ENCODE assay signal across 18 cellular contexts in the genomic region with DNA sequence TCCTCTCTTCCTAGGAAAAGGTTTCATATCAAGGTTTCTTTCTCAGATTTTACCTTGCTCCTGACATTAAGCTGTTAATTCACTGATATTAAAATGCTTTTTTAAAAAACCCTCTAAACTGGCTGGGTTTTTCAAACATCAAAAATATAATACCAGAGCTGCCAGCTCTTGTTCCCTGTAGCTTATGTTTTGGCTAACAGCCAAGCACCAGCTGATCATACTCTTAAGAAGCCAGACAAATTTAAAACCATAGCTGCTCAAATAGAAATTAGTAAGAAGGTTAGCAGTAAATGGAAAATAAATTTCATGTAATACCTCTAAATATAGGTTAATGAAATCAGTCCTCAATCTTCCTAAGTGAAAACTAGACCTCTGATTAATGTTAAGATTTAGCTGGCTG.
DNase-seq lines count a peak whose midpoint lies in the region; ATAC-seq, FAIRE-seq and TF ChIP-seq lines count a peak whose summit lies in the region.
"Had no signal": no experiment of that assay in that cellular context is flagged by ENCODE, and none has a peak within 500 bp of the region (broad histone marks: within the 10 kb centered on the region; RNA-seq: fewer than 3 reads in every experiment).

No MANE protein-coding gene starts in this region.

- no peak for FAIRE-seq in D721Med (lab: Jason Lieb, UNC)

- DNase-seq in DMS53 (lab: John Stamatoyannopoulos, UW) (peak; percentile 11), DMS53 treated with DMSO at 0.1 percent for 48 hours (lab: John Stamatoyannopoulos, UW; ENCODE audit: unreplicated experiment) (no peak), NCI-H345 treated with DMSO at 0.1 percent for 48 hours (lab: John Stamatoyannopoulos, UW; ENCODE audit: unreplicated experiment) (peak; percentile 57), dermis blood vessel endothelial cell (peak; percentile 80), putamen (ENCODE audit: low spot score) (peak; percentile 30), T1000 (lab: John Stamatoyannopoulos, UW) (no peak), D721Med (ENCODE audit: insufficient read length, low spot score) (no peak)
- DNase-seq: activated CD4-positive, CD25-positive, alpha-beta regulatory T cell treated with anti-CD3 and anti-CD28 coated beads, Interleukin-2, amount 50 U/mL, for 72 hours; activated CD8-positive, alpha-beta memory T cell treated with anti-CD3 and anti-CD28 coated beads, Interleukin-2, amount 50 U/mL, for 4 hours; activated naive CD4-positive, alpha-beta T cell treated with anti-CD3 and anti-CD28 coated beads for 36 hours; effector CD4-positive, alpha-beta T cell; foreskin keratinocyte; Karpas-422; NCI-H187; right lobe of liver; stimulated activated CD4-positive, alpha-beta T cell treated with anti-CD3 and anti-CD28 coated beads, Interleukin-2, amount 100 ng/mL, for 48 hours had no signal

- TF ChIP-seq CTCF in D721Med (IDR thresholded peaks at IDR 0.05; ENCODE audit: insufficient read depth, missing control alignments) = no peak

- ATAC-seq in GM21447 (IDR thresholded peaks at IDR 0.05; ENCODE audit: unreplicated experiment) = no peak
- ATAC-seq: foreskin keratinocyte; natural killer cell treated with Interleukin-12 subunit alpha and Interleukin-12 subunit beta and Interleukin-15 and Interleukin-18, amount 100 ng/mL, for 72 hours; right lobe of liver had no signal

Comparison
In these comparisons a context has a peak if more than half of its experiments do, and no peak if none do; other contexts are left out.
1. DNase-seq: peak in DMS53 (single experiment), NCI-H345 treated with DMSO at 0.1 percent for 48 hours (single experiment), dermis blood vessel endothelial cell (single experiment) and putamen (single experiment); none in DMS53 treated with DMSO at 0.1 percent for 48 hours (single experiment), T1000 (single experiment) and D721Med (single experiment).